In the genomic region with DNA sequence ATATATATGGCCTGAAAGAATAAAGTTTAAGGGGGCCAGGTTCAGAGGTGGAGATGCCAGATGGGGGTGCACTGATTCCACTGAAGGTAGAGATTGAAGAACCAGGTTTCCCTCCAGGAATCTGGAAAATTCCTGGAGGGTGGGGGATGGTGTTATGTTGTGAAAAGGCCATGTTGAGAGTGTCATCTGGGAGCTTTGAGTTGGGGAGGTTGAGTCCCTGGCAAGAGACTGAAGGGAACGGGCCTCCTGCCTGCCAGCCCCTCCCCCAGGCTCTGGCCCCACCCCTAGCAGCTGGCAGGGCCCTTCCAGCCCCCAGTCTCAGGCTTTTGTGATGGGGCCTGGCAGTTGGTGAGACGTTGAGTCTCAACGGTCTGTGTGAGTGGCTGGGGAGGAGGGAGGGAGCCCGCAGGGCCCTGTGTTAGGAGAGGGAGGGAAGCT, we compare ENCODE assay signal across 12 cellular contexts. TPM values are rescaled to one million over a fixed set of nuclear protein-coding genes. Genes with fewer than 3 reads are reported as not detected.
DNase-seq lines count a peak whose midpoint lies in the region; ATAC-seq and TF ChIP-seq lines count a peak whose summit lies in the region.
"Had no signal": no experiment of that assay in that cellular context is flagged by ENCODE, and none has a peak within 500 bp of the region (broad histone marks: within the 10 kb centered on the region; RNA-seq: fewer than 3 reads in every experiment).

No MANE protein-coding gene starts in this region.

- no peak overlapping the region for H3K4me3 Mint-ChIP-seq in activated CD4-positive, alpha-beta T cell treated with anti-CD3 and anti-CD28 coated beads, Interleukin-2, amount 10 ng/mL, durations not matched to agents 24 days and 14 days
- H3K4me3 Mint-ChIP-seq: activated naive CD8-positive, alpha-beta T cell treated with anti-CD3 and anti-CD28 coated beads, Interleukin-2, amount 50 U/mL, for 24 hours had no signal

- peak overlapping the region; percentile 86 for H3K27ac ChIP-seq in KOPT-K1 (ENCODE audit: low read depth, low read length, poor library complexity, severe bottlenecking)
- no peak overlapping the region for H3K27ac ChIP-seq in mesenchymal stem cell (ENCODE audit: low read length, poor library complexity, severe bottlenecking)
- H3K27ac ChIP-seq in gastrocnemius medialis: no peak overlapping the region
- H3K27ac ChIP-seq: SJSA1 had no signal

- no peak overlapping the region for H3K18ac ChIP-seq in mesenchymal stem cell (ENCODE audit: low read depth in 1 of 2, low read length in 2 of 2)

- no peak overlapping the region for H4K8ac ChIP-seq in mesenchymal stem cell (ENCODE audit: low read length)

- no peak overlapping the region for H2BK15ac ChIP-seq in mesenchymal stem cell (ENCODE audit: low read depth, poor library complexity, severe bottlenecking)

- peak; percentile 19; the same call in 1 of the 2 replicates for TF ChIP-seq CTCF in BE2C (IDR thresholded peaks at IDR 0.05; ENCODE audit: low read depth, low read length)
- TF ChIP-seq CTCF in gastrocnemius medialis (IDR thresholded peaks at IDR 0.05 in 4 of 5, conservative IDR thresholded peaks at IDR 0.05 in 1 of 5): no peak

- H3K9me3 ChIP-seq in BE2C (no peaks in the 10 kb centered on the region), KOPT-K1 (ENCODE audit: insufficient read depth, low read length, poor library complexity, severe bottlenecking) (no peaks in the 10 kb centered on the region), mesenchymal stem cell (ENCODE audit: control insufficient read depth, low read length) (no peaks in the 10 kb centered on the region), gastrocnemius medialis (no peaks in the 10 kb centered on the region)
- H3K9me3 ChIP-seq: SJSA1 had no signal

- in situ Hi-C loops in gastrocnemius medialis (cut with MboI; ENCODE audit: low sequenced_read_pairs in 4 of 4): loop anchor here (25.0 kb wide), 4 partner anchors 847 to 1447 kb away; no protein-coding TSS in a partner anchor

- ATAC-seq in gastrocnemius medialis (no peak), esophagus mucosa (no peak)
- ATAC-seq: activated naive CD8-positive, alpha-beta T cell treated with anti-CD3 and anti-CD28 coated beads, Interleukin-2, amount 50 U/mL, for 24 hours; stimulated activated naive CD8-positive, alpha-beta T cell treated with anti-CD3 and anti-CD28 coated beads, Interleukin-15, Interleukin-2, amounts not matched to agents 100 U/mL and 50 U/mL, for 24 hours had no signal

- no peak overlapping the region for H3K4me3 ChIP-seq in BE2C (ENCODE audit: low read depth, low read length)
- H3K4me3 ChIP-seq in mesenchymal stem cell (ENCODE audit: insufficient read depth in 1 of 2, low read depth in 1 of 2, low read length in 2 of 2): no peak overlapping the region
- H3K4me3 ChIP-seq in gastrocnemius medialis: no peak overlapping the region
- H3K4me3 ChIP-seq: SJSA1 had no signal

- no peak overlapping the region for H2AFZ ChIP-seq in mesenchymal stem cell (ENCODE audit: low read depth, low read length)

- H3K23ac ChIP-seq in mesenchymal stem cell (ENCODE audit: low read length in 2 of 2): no peak overlapping the region

- no peak overlapping the region for H2BK5ac ChIP-seq in mesenchymal stem cell (ENCODE audit: low read depth, low read length, poor library complexity, severe bottlenecking)

- no peaks in the 10 kb centered on the region for H3K36me3 ChIP-seq in BE2C
- no peaks in the 10 kb centered on the region for H3K36me3 ChIP-seq in KOPT-K1 (ENCODE audit: insufficient read depth, low read length)
- H3K36me3 ChIP-seq in mesenchymal stem cell (ENCODE audit: control insufficient read depth in 1 of 2, insufficient read depth in 2 of 2, low read depth in 1 of 2, low read length in 2 of 2): no peaks in the 10 kb centered on the region
- no peaks in the 10 kb centered on the region for H3K36me3 ChIP-seq in gastrocnemius medialis

- peaks cover 2% of the 10 kb centered on the region for H3K36me3 Mint-ChIP-seq in activated CD4-positive, alpha-beta T cell treated with anti-CD3 and anti-CD28 coated beads, Interleukin-2, amount 10 ng/mL, durations not matched to agents 24 days and 14 days (ENCODE audit: low read depth)

- no peak overlapping the region for H3K4me2 ChIP-seq in mesenchymal stem cell (ENCODE audit: low read length, poor library complexity, severe bottlenecking)

- H2BK120ac ChIP-seq in mesenchymal stem cell (ENCODE audit: low read depth, low read length): no peak overlapping the region

- no peak overlapping the region for H3K9ac ChIP-seq in mesenchymal stem cell (ENCODE audit: low read length)

- DNase-seq in BE2C (peak; percentile 15), amniotic epithelial cell (ENCODE audit: low read depth) (peak; percentile 58), mesenchymal stem cell (peak; percentile 24), SKM-1 treated with dmso at 0.1 percent for 144 hours (lab: John Stamatoyannopoulos, UW; ENCODE audit: unreplicated experiment) (no peak), gastrocnemius medialis (no peak)
- DNase-seq in activated CD4-positive, alpha-beta T cell treated with anti-CD3 and anti-CD28 coated beads, Interleukin-2, amount 10 ng/mL, durations not matched to agents 24 days and 14 days: no peak
- DNase-seq: activated naive CD8-positive, alpha-beta T cell treated with anti-CD3 and anti-CD28 coated beads, Interleukin-2, amount 50 U/mL, for 24 hours; NCI-H2029; stimulated activated naive CD8-positive, alpha-beta T cell treated with anti-CD3 and anti-CD28 coated beads, Interleukin-15, Interleukin-2, amounts not matched to agents 100 U/mL and 50 U/mL, for 24 hours had no signal

- no peak overlapping the region for H3K27ac Mint-ChIP-seq in activated CD4-positive, alpha-beta T cell treated with anti-CD3 and anti-CD28 coated beads, Interleukin-2, amount 10 ng/mL, durations not matched to agents 24 days and 14 days
- H3K27ac Mint-ChIP-seq: activated naive CD8-positive, alpha-beta T cell treated with anti-CD3 and anti-CD28 coated beads, Interleukin-2, amount 50 U/mL, for 24 hours had no signal

- H3K79me1 ChIP-seq in mesenchymal stem cell (replicated peaks; ENCODE audit: low read length, poor library complexity, severe bottlenecking): peaks cover 10% of the 10 kb centered on the region

- H3K27me3 ChIP-seq in BE2C (no peaks in the 10 kb centered on the region), mesenchymal stem cell (ENCODE audit: control insufficient read depth in 1 of 2, insufficient read depth in 1 of 2, low read length in 2 of 2) (peaks cover 0 to 6% of the 10 kb centered on the region in 2 experiments), gastrocnemius medialis (no peaks in the 10 kb centered on the region)

- WGBS in mesenchymal stem cell: no CpG with 5 or more reads among the region's 4 CpGs

- no peak overlapping the region for H4K91ac ChIP-seq in mesenchymal stem cell (ENCODE audit: low read length)

- H2BK12ac ChIP-seq in mesenchymal stem cell (ENCODE audit: low read length in 2 of 2): no peak overlapping the region

- H3K4me1 Mint-ChIP-seq in activated CD4-positive, alpha-beta T cell treated with anti-CD3 and anti-CD28 coated beads, Interleukin-2, amount 10 ng/mL, durations not matched to agents 24 days and 14 days: peaks cover 16% of the 10 kb centered on the region

- peaks cover 46% of the 10 kb centered on the region for H3K27me3 Mint-ChIP-seq in activated CD4-positive, alpha-beta T cell treated with anti-CD3 and anti-CD28 coated beads, Interleukin-2, amount 10 ng/mL, durations not matched to agents 24 days and 14 days

- H3K14ac ChIP-seq in mesenchymal stem cell (ENCODE audit: low read length in 2 of 2): no peak overlapping the region

- TF ChIP-seq POLR2A in gastrocnemius medialis (IDR thresholded peaks at IDR 0.05): no peak

- intact Hi-C loops in activated CD4-positive, alpha-beta T cell treated with anti-CD3 and anti-CD28 coated beads, Interleukin-2, amount 10 ng/mL, durations not matched to agents 24 days and 14 days (cut with micrococcal nuclease): no loop called here
- intact Hi-C loops in gastrocnemius medialis (cut with DNase I; ENCODE audit: low total_unique reads): no loop called here

- no peak overlapping the region for H2AK5ac ChIP-seq in mesenchymal stem cell (ENCODE audit: low read length, severe bottlenecking)

- H3K4ac ChIP-seq in mesenchymal stem cell (ENCODE audit: low read depth in 1 of 2, low read length in 2 of 2): no peak overlapping the region

- no peaks in the 10 kb centered on the region for H3K9me3 Mint-ChIP-seq in activated CD4-positive, alpha-beta T cell treated with anti-CD3 and anti-CD28 coated beads, Interleukin-2, amount 10 ng/mL, durations not matched to agents 24 days and 14 days
- H3K9me3 Mint-ChIP-seq: activated naive CD8-positive, alpha-beta T cell treated with anti-CD3 and anti-CD28 coated beads, Interleukin-2, amount 50 U/mL, for 24 hours had no signal

- H3K4me1 ChIP-seq in BE2C (peaks cover 3% of the 10 kb centered on the region; the same call in 1 of the 2 replicates), mesenchymal stem cell (ENCODE audit: control insufficient read depth, insufficient read depth, low read depth, low read length) (peaks cover 31% of the 10 kb centered on the region), gastrocnemius medialis (peaks cover 6 to 7% of the 10 kb centered on the region in 2 donors)

RNA-seq across cellular contexts. Expression of a gene that starts 4.1 kb away (rescaled TPM):
- 23.9 TPM for polyA plus RNA-seq in BE2C (2012; ENCODE audit: insufficient read depth, insufficient read length, low read depth)
- polyA plus RNA-seq in mesenchymal stem cell (2013, experiment 1 of 2): 10.1 TPM
- 9.8 TPM for polyA plus RNA-seq in mesenchymal stem cell (2013, experiment 2 of 2)
- total RNA-seq in activated CD4-positive, alpha-beta T cell treated with anti-CD3 and anti-CD28 coated beads, Interleukin-2, amount 10 ng/mL, durations not matched to agents 24 days and 14 days: 0.47 and 0.95 TPM in 2 replicates
- total RNA-seq in gastrocnemius medialis (10 to 100 TPM; 11.4 to 59.4 (median 35.3) TPM), esophagus mucosa (6.2 TPM)

RNA-seq across cellular contexts. Expression of a gene that starts 9.7 kb away (rescaled TPM):
- polyA plus RNA-seq in BE2C (2012; ENCODE audit: insufficient read depth, insufficient read length, low read depth): 23.6 TPM
- 17.2 TPM for polyA plus RNA-seq in mesenchymal stem cell (2013, experiment 1 of 2)
- polyA plus RNA-seq in mesenchymal stem cell (2013, experiment 2 of 2): 18.3 TPM
- 36.4 and 41.3 TPM in 2 replicates for total RNA-seq in activated CD4-positive, alpha-beta T cell treated with anti-CD3 and anti-CD28 coated beads, Interleukin-2, amount 10 ng/mL, durations not matched to agents 24 days and 14 days
- 10 to 100 TPM; 21.9 to 29.8 (median 26.6) TPM for total RNA-seq in gastrocnemius medialis
- 21.0 TPM for total RNA-seq in esophagus mucosa

RNA-seq across cellular contexts. Expression of a gene that starts 58.7 kb away (rescaled TPM):
- polyA plus RNA-seq in BE2C (2012; ENCODE audit: insufficient read depth, insufficient read length, low read depth): 78.8 TPM
- 52.4 TPM for polyA plus RNA-seq in mesenchymal stem cell (2013, experiment 1 of 2)
- polyA plus RNA-seq in mesenchymal stem cell (2013, experiment 2 of 2): 51.7 TPM
- 138 and 141 TPM in 2 replicates for total RNA-seq in activated CD4-positive, alpha-beta T cell treated with anti-CD3 and anti-CD28 coated beads, Interleukin-2, amount 10 ng/mL, durations not matched to agents 24 days and 14 days
- total RNA-seq in gastrocnemius medialis (10 to 100 TPM; 42.4 to 72.5 (median 65.4) TPM), esophagus mucosa (47.6 TPM)

Comparison
In these comparisons a context has a peak if more than half of its experiments do, and no peak if none do; other contexts are left out.
1. DNase-seq: peak in BE2C (single experiment), amniotic epithelial cell (single experiment) and mesenchymal stem cell (single experiment); none in SKM-1 treated with dmso at 0.1 percent for 144 hours (single experiment), activated CD4-positive, alpha-beta T cell treated with anti-CD3 and anti-CD28 coated beads, Interleukin-2, amount 10 ng/mL, durations not matched to agents 24 days and 14 days (single experiment) and gastrocnemius medialis (0 of 2).